17 cellular contexts compared by ENCODE assay signal in genomic region chr9:111163738-111164399, GRCh38.
DNase-seq lines count a peak whose midpoint lies in the region; ATAC-seq and TF ChIP-seq lines count a peak whose summit lies in the region.
"Had no signal": no experiment of that assay in that cellular context is flagged by ENCODE, and none has a peak within 500 bp of the region (broad histone marks: within the 10 kb centered on the region; RNA-seq: fewer than 3 reads in every experiment).

No MANE protein-coding gene starts in this region.

- H3K4me1 ChIP-seq in adipocyte (ENCODE audit: control insufficient read depth, insufficient read depth, low read length) (peaks cover 32% of the 10 kb centered on the region), gastrocnemius medialis (no peaks in the 10 kb centered on the region)
- H3K4me1 ChIP-seq: BLaER1 had no signal

- intact Hi-C loops in left ventricle myocardium superior (cut with micrococcal nuclease) (no loop called here), gastrocnemius medialis (cut with DNase I; ENCODE audit: low total_unique reads) (no loop called here)

- ATAC-seq in left ventricle myocardium superior, result peak; percentile 88
- ATAC-seq in gastrocnemius medialis, result peak; percentile 54 to 66
- ATAC-seq in GM21786 (IDR thresholded peaks at IDR 0.05; ENCODE audit: unreplicated experiment), result no peak
- no peak for ATAC-seq in HG03159 (IDR thresholded peaks at IDR 0.05; ENCODE audit: unreplicated experiment)
- ATAC-seq in stimulated activated naive CD8-positive, alpha-beta T cell treated with anti-CD3 and anti-CD28 coated beads, Interleukin-15, Interleukin-2, amounts not matched to agents 100 U/mL and 50 U/mL, for 24 hours, result no peak
- ATAC-seq: HCT116; Panc1; stimulated activated naive B cell treated with anti-CD40 and anti-IgM and Interleukin-4, amounts not matched to agents 10 μg/mL and 1 μg/mL and 100 μg/mL, for 72 hours had no signal

- peak overlapping the region; percentile 62 for H3K4me3 ChIP-seq in adipocyte (ENCODE audit: low read length)
- no peak overlapping the region for H3K4me3 ChIP-seq in gastrocnemius medialis
- H3K4me3 ChIP-seq: BLaER1 had no signal

- peak overlapping the region; percentile 65 for H3K9ac ChIP-seq in adipocyte (ENCODE audit: low read length)
- H3K9ac ChIP-seq: BLaER1 had no signal

- in situ Hi-C loops in gastrocnemius medialis (cut with MboI; ENCODE audit: low sequenced_read_pairs in 4 of 4), result no loop called here

- no peak for TF ChIP-seq POLR2A in gastrocnemius medialis (IDR thresholded peaks at IDR 0.05)

- no peaks in the 10 kb centered on the region for H3K27me3 ChIP-seq in adipocyte (replicated peaks; ENCODE audit: control insufficient read depth, insufficient read depth, low read length)
- H3K27me3 ChIP-seq in gastrocnemius medialis, result no peaks in the 10 kb centered on the region
- H3K27me3 ChIP-seq: BLaER1 had no signal

- H3K9me3 ChIP-seq in adipocyte (ENCODE audit: control insufficient read depth, low read length) (peaks cover 10% of the 10 kb centered on the region), gastrocnemius medialis (peaks cover 0 to 6% (median 0%) of the 10 kb centered on the region in 3 donors)

- H3K36me3 ChIP-seq in adipocyte (ENCODE audit: control insufficient read depth, insufficient read depth, low read length, severe bottlenecking), result no peaks in the 10 kb centered on the region
- H3K36me3 ChIP-seq in gastrocnemius medialis, result no peaks in the 10 kb centered on the region
- H3K36me3 ChIP-seq: BLaER1 had no signal

- no peak for TF ChIP-seq CTCF in gastrocnemius medialis (IDR thresholded peaks at IDR 0.05 in 4 of 5, conservative IDR thresholded peaks at IDR 0.05 in 1 of 5)

- peak overlapping the region; percentile 26 to 64 (median 60) for H3K27ac ChIP-seq in gastrocnemius medialis
- H3K27ac ChIP-seq: BLaER1 had no signal

- peak; percentile 35 for DNase-seq in GM03348 (ENCODE audit: low spot score)
- no peak for DNase-seq in adipocyte (ENCODE audit: low read depth)
- DNase-seq in left ventricle myocardium superior, result no peak
- peak in 1 of 2 donors; percentile 17 for DNase-seq in gastrocnemius medialis
- DNase-seq in LoVo (ENCODE audit: low spot score), result no peak
- DNase-seq in stimulated activated naive CD8-positive, alpha-beta T cell treated with anti-CD3 and anti-CD28 coated beads, Interleukin-15, Interleukin-2, amounts not matched to agents 100 U/mL and 50 U/mL, for 24 hours, result no peak
- DNase-seq: activated CD4-positive, alpha-beta T cell treated with anti-CD3 and anti-CD28 coated beads, Interleukin-2, amount 10 ng/mL, durations not matched to agents 7 days and 5 days; NCI-H1048; posterior cingulate gyrus; stimulated activated CD4-positive, alpha-beta T cell treated with anti-CD3 and anti-CD28 coated beads, Interleukin-4, amount 100 ng/mL, for 24 hours; stimulated activated naive B cell treated with anti-CD40 and anti-IgM and Interleukin-4, amounts not matched to agents 10 μg/mL and 1 μg/mL and 100 μg/mL, for 72 hours; T-helper 1 cell had no signal

Comparison
In these comparisons a context has a peak if more than half of its experiments do, and no peak if none do; other contexts are left out.
1. ATAC-seq: peak in left ventricle myocardium superior (single experiment) and gastrocnemius medialis (2 of 2); none in GM21786 (single experiment), HG03159 (single experiment) and stimulated activated naive CD8-positive, alpha-beta T cell treated with anti-CD3 and anti-CD28 coated beads, Interleukin-15, Interleukin-2, amounts not matched to agents 100 U/mL and 50 U/mL, for 24 hours (single experiment).